ENCODE assay signal across 9 cellular contexts in the genomic region with DNA sequence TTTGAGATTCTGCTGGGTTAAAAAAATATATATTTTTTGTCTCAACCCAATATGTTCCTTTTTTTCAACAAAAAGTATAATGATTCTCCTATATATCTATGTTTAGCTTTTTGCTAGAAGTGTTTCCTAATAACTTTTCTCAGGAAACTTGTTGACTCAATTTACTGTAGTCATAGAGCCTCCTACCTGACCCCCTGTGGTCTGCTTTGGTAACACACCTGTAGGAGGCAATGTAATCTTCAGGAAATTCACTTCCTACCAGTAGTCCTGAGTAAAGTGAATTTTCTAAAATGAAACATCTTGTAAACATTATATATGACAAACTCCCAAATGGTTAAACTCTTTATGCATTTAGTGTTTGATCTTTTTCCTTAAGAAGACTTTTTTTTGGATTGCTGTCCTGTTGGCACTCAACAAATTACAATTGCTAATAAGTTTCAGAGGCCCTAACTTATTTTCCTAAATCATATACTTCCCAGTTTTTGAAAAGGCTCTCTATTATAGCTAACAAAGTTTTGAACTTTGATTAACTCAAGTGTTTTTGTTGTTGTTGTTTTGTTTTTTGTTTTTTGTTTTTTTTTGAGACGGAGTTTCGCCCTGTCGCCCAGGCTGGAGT.
DNase-seq lines count a peak whose midpoint lies in the region; ATAC-seq, FAIRE-seq and TF ChIP-seq lines count a peak whose summit lies in the region.
"Had no signal": no experiment of that assay in that cellular context is flagged by ENCODE, and none has a peak within 500 bp of the region (broad histone marks: within the 10 kb centered on the region; RNA-seq: fewer than 3 reads in every experiment).

No MANE protein-coding gene starts in this region.

- no peak overlapping the region for H3K4me3 Mint-ChIP-seq in activated CD8-positive, alpha-beta T cell treated with anti-CD3 and anti-CD28 coated beads for 36 hours
- H3K4me3 Mint-ChIP-seq: CD8-positive, alpha-beta memory T cell had no signal

- H3K27me3 Mint-ChIP-seq in activated CD8-positive, alpha-beta T cell treated with anti-CD3 and anti-CD28 coated beads for 36 hours = no peaks in the 10 kb centered on the region
- H3K27me3 Mint-ChIP-seq: CD8-positive, alpha-beta memory T cell had no signal

- FAIRE-seq in RCC 7860 (lab: Jason Lieb, UNC) = no peak

- H3K4me1 Mint-ChIP-seq in activated CD8-positive, alpha-beta T cell treated with anti-CD3 and anti-CD28 coated beads for 36 hours (ENCODE audit: low read depth) = peaks cover 18% of the 10 kb centered on the region

- no peak overlapping the region for H3K27ac Mint-ChIP-seq in activated CD8-positive, alpha-beta T cell treated with anti-CD3 and anti-CD28 coated beads for 36 hours

- peak; percentile 73 for ATAC-seq in activated CD8-positive, alpha-beta T cell treated with anti-CD3 and anti-CD28 coated beads for 36 hours
- peak; percentile 86 for ATAC-seq in left colon

- no peak for TF ChIP-seq EP300 in Ishikawa (IDR thresholded peaks at IDR 0.05; ENCODE audit: borderline replicate concordance)

- TF ChIP-seq RAD21 in Ishikawa (IDR thresholded peaks at IDR 0.05; ENCODE audit: low read depth) = 0 out of 2 replicates have a peak, but pooled peaks have one; percentile 14

- H3K9me3 Mint-ChIP-seq in activated CD8-positive, alpha-beta T cell treated with anti-CD3 and anti-CD28 coated beads for 36 hours = no peaks in the 10 kb centered on the region
- H3K9me3 Mint-ChIP-seq: CD8-positive, alpha-beta memory T cell had no signal

- H3K36me3 Mint-ChIP-seq in activated CD8-positive, alpha-beta T cell treated with anti-CD3 and anti-CD28 coated beads for 36 hours (ENCODE audit: low read depth) = peaks cover 3% of the 10 kb centered on the region

- POLR2A ChIA-PET in activated CD8-positive, alpha-beta T cell treated with anti-CD3 and anti-CD28 coated beads for 36 hours (lab: Charles Lee) = interaction anchor here (0.6 kb wide), 1 partner anchor 149 kb away, joined by 3 read pairs; no protein-coding TSS in a partner anchor

- CTCF ChIA-PET in activated CD8-positive, alpha-beta T cell treated with anti-CD3 and anti-CD28 coated beads for 36 hours (lab: Charles Lee) = interaction anchor here (0.6 to 3.9 kb wide), 13 partner anchors 9 to 164 kb away, joined by 3 to 18 read pairs (median 4); a partner anchor contains a TSS

- TF ChIP-seq CTCF in activated CD8-positive, alpha-beta T cell treated with anti-CD3 and anti-CD28 coated beads for 36 hours (IDR thresholded peaks at IDR 0.05) = peak; percentile 83

- DNase-seq in NCI-H146 (lab: John Stamatoyannopoulos, UW) (peak; percentile 6), NCI-H146 treated with DMSO at 0.1 percent for 48 hours (lab: John Stamatoyannopoulos, UW; ENCODE audit: unreplicated experiment) (no peak), left colon (peak in 1 of 2 donors; percentile 27), RCC 7860 (ENCODE audit: low spot score) (no peak), NCI-H2227 treated with DMSO at 0.1 percent for 48 hours (lab: John Stamatoyannopoulos, UW) (no peak), nucleus accumbens (lab: John Stamatoyannopoulos, UW) (no peak)
- DNase-seq in activated CD8-positive, alpha-beta T cell treated with anti-CD3 and anti-CD28 coated beads for 36 hours = peak; percentile 42

- intact Hi-C loops in activated CD8-positive, alpha-beta T cell treated with anti-CD3 and anti-CD28 coated beads for 36 hours (cut with micrococcal nuclease) = no loop called here
- intact Hi-C loops in left colon (cut with DNase I, micrococcal nuclease) = no loop called here

TF ChIP-seq in Ishikawa, 13 proteins besides CTCF, POLR2A, EP300 and RAD21:
- TF ChIP-seq, protein P1, sequence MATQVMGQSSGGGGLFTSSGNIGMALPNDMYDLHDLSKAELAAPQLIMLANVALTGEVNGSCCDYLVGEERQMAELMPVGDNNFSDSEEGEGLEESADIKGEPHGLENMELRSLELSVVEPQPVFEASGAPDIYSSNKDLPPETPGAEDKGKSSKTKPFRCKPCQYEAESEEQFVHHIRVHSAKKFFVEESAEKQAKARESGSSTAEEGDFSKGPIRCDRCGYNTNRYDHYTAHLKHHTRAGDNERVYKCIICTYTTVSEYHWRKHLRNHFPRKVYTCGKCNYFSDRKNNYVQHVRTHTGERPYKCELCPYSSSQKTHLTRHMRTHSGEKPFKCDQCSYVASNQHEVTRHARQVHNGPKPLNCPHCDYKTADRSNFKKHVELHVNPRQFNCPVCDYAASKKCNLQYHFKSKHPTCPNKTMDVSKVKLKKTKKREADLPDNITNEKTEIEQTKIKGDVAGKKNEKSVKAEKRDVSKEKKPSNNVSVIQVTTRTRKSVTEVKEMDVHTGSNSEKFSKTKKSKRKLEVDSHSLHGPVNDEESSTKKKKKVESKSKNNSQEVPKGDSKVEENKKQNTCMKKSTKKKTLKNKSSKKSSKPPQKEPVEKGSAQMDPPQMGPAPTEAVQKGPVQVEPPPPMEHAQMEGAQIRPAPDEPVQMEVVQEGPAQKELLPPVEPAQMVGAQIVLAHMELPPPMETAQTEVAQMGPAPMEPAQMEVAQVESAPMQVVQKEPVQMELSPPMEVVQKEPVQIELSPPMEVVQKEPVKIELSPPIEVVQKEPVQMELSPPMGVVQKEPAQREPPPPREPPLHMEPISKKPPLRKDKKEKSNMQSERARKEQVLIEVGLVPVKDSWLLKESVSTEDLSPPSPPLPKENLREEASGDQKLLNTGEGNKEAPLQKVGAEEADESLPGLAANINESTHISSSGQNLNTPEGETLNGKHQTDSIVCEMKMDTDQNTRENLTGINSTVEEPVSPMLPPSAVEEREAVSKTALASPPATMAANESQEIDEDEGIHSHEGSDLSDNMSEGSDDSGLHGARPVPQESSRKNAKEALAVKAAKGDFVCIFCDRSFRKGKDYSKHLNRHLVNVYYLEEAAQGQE (IDR thresholded peaks at IDR 0.05; ENCODE audit: low read depth) = no peak
- TF ChIP-seq EGR1 (IDR thresholded peaks at IDR 0.05) = no peak
- no peak for TF ChIP-seq TCF12 (IDR thresholded peaks at IDR 0.05; ENCODE audit: low read depth)
- TF ChIP-seq, protein P2, sequence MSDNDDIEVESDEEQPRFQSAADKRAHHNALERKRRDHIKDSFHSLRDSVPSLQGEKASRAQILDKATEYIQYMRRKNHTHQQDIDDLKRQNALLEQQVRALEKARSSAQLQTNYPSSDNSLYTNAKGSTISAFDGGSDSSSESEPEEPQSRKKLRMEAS (IDR thresholded peaks at IDR 0.05) = no peak
- no peak for TF ChIP-seq YY1 (IDR thresholded peaks at IDR 0.05; ENCODE audit: low read depth)
- TF ChIP-seq TEAD4 (IDR thresholded peaks at IDR 0.05) = no peak
- no peak for TF ChIP-seq NFIC (IDR thresholded peaks at IDR 0.05)
- TF ChIP-seq TAF1 (IDR thresholded peaks at IDR 0.05; ENCODE audit: low read depth) = no peak

Comparison
In these comparisons a context has a peak if more than half of its experiments do, and no peak if none do; other contexts are left out.
1. DNase-seq: peak in NCI-H146 (single experiment) and activated CD8-positive, alpha-beta T cell treated with anti-CD3 and anti-CD28 coated beads for 36 hours (single experiment); none in NCI-H146 treated with DMSO at 0.1 percent for 48 hours (single experiment), RCC 7860 (single experiment), NCI-H2227 treated with DMSO at 0.1 percent for 48 hours (single experiment) and nucleus accumbens (0 of 56).